Comparison of ENCODE assay signal across 9 cellular contexts in genomic region chr12:56487448-56488040, GRCh38. TPM values are rescaled to one million over a fixed set of nuclear protein-coding genes. Genes with fewer than 3 reads are reported as not detected.
A peak's percentile ranks its signal among the peaks of the same experiment; 100 is the strongest.
DNase-seq lines count a peak whose midpoint lies in the region; ATAC-seq and TF ChIP-seq lines count a peak whose summit lies in the region.
"Had no signal": no experiment of that assay in that cellular context is flagged by ENCODE, and none has a peak within 500 bp of the region (broad histone marks: within the 10 kb centered on the region; RNA-seq: fewer than 3 reads in every experiment).

No MANE protein-coding gene starts in this region.

- peaks cover 19% of the 10 kb centered on the region for H3K4me1 Mint-ChIP-seq in CD4-positive, alpha-beta T cell (ENCODE audit: low read depth)

- TF ChIP-seq CTCF in CD4-positive, alpha-beta T cell (IDR thresholded peaks at IDR 0.05), result no peak
- TF ChIP-seq CTCF in foreskin keratinocyte (conservative IDR thresholded peaks at IDR 0.05), result no peak

- H3K4me1 ChIP-seq in foreskin keratinocyte (no peaks in the 10 kb centered on the region), neuronal stem cell (ENCODE audit: control insufficient read depth in 2 of 2, insufficient read depth in 1 of 2, low read depth in 1 of 2, low read length in 2 of 2) (peaks cover 3 to 8% of the 10 kb centered on the region in 2 donors)

- H3K4me2 ChIP-seq in neuronal stem cell (ENCODE audit: insufficient read depth, low read length, poor library complexity, severe bottlenecking), result peak overlapping the region; percentile 97

- H3K14ac ChIP-seq in neuronal stem cell (ENCODE audit: low read length), result peak overlapping the region; percentile 21

- peak overlapping the region; percentile 4 for H3K27ac Mint-ChIP-seq in CD4-positive, alpha-beta T cell

- no peak overlapping the region for H2BK5ac ChIP-seq in neuronal stem cell (ENCODE audit: low read length)

- H3K4me3 Mint-ChIP-seq in CD4-positive, alpha-beta T cell, result peak overlapping the region; percentile 90

- no peak overlapping the region for H3K27ac ChIP-seq in CD4-positive, alpha-beta T cell (ENCODE audit: low read depth, low read length)
- H3K27ac ChIP-seq in foreskin keratinocyte (no peak overlapping the region), neuronal stem cell (replicated peaks; ENCODE audit: low read length) (no peak overlapping the region)

- intact Hi-C loops in CD4-positive, alpha-beta T cell (cut with DNase I, micrococcal nuclease), result no loop called here

- peak overlapping the region; percentile 71 for H2AFZ ChIP-seq in neuronal stem cell (ENCODE audit: low read length)

- H2BK120ac ChIP-seq in neuronal stem cell (ENCODE audit: low read depth, low read length), result no peak overlapping the region

- ATAC-seq in CD4-positive, alpha-beta T cell (ENCODE audit: poor library complexity), result peak; percentile 10
- ATAC-seq in GM19372 (IDR thresholded peaks at IDR 0.05; ENCODE audit: low read depth, unreplicated experiment), result peak; percentile 32
- peak; percentile 41 for ATAC-seq in foreskin keratinocyte
- ATAC-seq in GM21786 (IDR thresholded peaks at IDR 0.05; ENCODE audit: unreplicated experiment), result no peak

- no peaks in the 10 kb centered on the region for H3K9me3 Mint-ChIP-seq in CD4-positive, alpha-beta T cell

- CTCF ChIA-PET in CD4-positive, alpha-beta T cell (lab: Charles Lee), result no interaction called here

- H4K91ac ChIP-seq in neuronal stem cell (ENCODE audit: low read depth, low read length, poor library complexity), result no peak overlapping the region

- H3K23ac ChIP-seq in neuronal stem cell (ENCODE audit: low read depth, low read length, poor library complexity), result peak overlapping the region; percentile 23

- H3K4me3 ChIP-seq in neuronal stem cell (ENCODE audit: low read length in 2 of 2), result peak overlapping the region in 1 of 2 donors; percentile 82

- peak in 6 of 10 experiments; percentile 11 to 46 (median 15) for DNase-seq in CD4-positive, alpha-beta T cell
- DNase-seq in LoVo (ENCODE audit: low spot score) (peak; percentile 73), foreskin keratinocyte (peak in 1 of 2 donors; percentile 11), neuronal stem cell (ENCODE audit: low spot score) (no peak), GOT3 (lab: John Stamatoyannopoulos, UW) (no peak)
- DNase-seq in activated CD8-positive, alpha-beta memory T cell treated with anti-CD3 and anti-CD28 coated beads, Interleukin-2, amount 50 U/mL, for 48 hours, result peak; percentile 67

- H3K4ac ChIP-seq in neuronal stem cell (ENCODE audit: low read length), result no peak overlapping the region

- no peaks in the 10 kb centered on the region for H3K27me3 ChIP-seq in CD4-positive, alpha-beta T cell (ENCODE audit: control insufficient read depth, insufficient read depth, low read length)
- H3K27me3 ChIP-seq in foreskin keratinocyte (peaks cover 56% of the 10 kb centered on the region), neuronal stem cell (ENCODE audit: control insufficient read depth in 3 of 3, insufficient read depth in 3 of 3, low read depth in 1 of 3, low read length in 3 of 3) (peaks cover 0 to 41% (median 10%) of the 10 kb centered on the region in 3 experiments)

- no peaks in the 10 kb centered on the region for H3K79me1 ChIP-seq in neuronal stem cell (ENCODE audit: low read depth, low read length)

- POLR2A ChIA-PET in CD4-positive, alpha-beta T cell (lab: Charles Lee), result interaction anchor here (0.7 to 1.6 kb wide), 14 partner anchors 8 to 370 kb away, joined by 3 to 8 read pairs (median 4); partner anchors contain the start of genes ANKRD52, RBMS2, RNF41 and SMARCC2

- peak overlapping the region; percentile 81 for H3K18ac ChIP-seq in neuronal stem cell (ENCODE audit: low read length)

- peak overlapping the region; percentile 25 for H2AK5ac ChIP-seq in neuronal stem cell (ENCODE audit: low read depth, low read length)

- WGBS in neuronal stem cell (ENCODE audit: extremely low coverage in 2 of 2, insufficient read length in 2 of 2, insufficient replicate concordance in 1 of 2), 2 donors, result no CpG with 5 or more reads among the region's 44 CpGs

- H3K36me3 ChIP-seq in neuronal stem cell (replicated peaks in 1 of 2; ENCODE audit: control insufficient read depth in 2 of 2, insufficient read depth in 2 of 2, low read length in 2 of 2), result peaks cover 0 to 8% of the 10 kb centered on the region in 2 donors

- peaks cover 22% of the 10 kb centered on the region for H3K27me3 Mint-ChIP-seq in CD4-positive, alpha-beta T cell

- no peaks in the 10 kb centered on the region for H3K9me3 ChIP-seq in CD4-positive, alpha-beta T cell (ENCODE audit: control insufficient read depth, low read length)
- H3K9me3 ChIP-seq in neuronal stem cell (replicated peaks in 1 of 2; ENCODE audit: control insufficient read depth in 2 of 2, insufficient read depth in 1 of 2, low read depth in 1 of 2, low read length in 2 of 2), result peaks cover 3 to 10% of the 10 kb centered on the region in 2 donors

- peak overlapping the region; percentile 45 for H2BK15ac ChIP-seq in neuronal stem cell (ENCODE audit: low read length)

- no peak overlapping the region for H2BK12ac ChIP-seq in neuronal stem cell (ENCODE audit: low read length)

- no peaks in the 10 kb centered on the region for H3K36me3 Mint-ChIP-seq in CD4-positive, alpha-beta T cell (ENCODE audit: low read depth)

- no peak overlapping the region for H4K8ac ChIP-seq in neuronal stem cell (ENCODE audit: low read depth, low read length)

- peak overlapping the region; percentile 81 for H3K9ac ChIP-seq in neuronal stem cell (ENCODE audit: low read depth, low read length, poor library complexity)

RNA-seq across cellular contexts. Expression of gene GLS2, which starts 0.4 kb away (rescaled TPM):
- total RNA-seq in CD4-positive, alpha-beta T cell, result 1 to 10 TPM; 1.6 to 2.2 TPM
- total RNA-seq in foreskin keratinocyte, result 0.53 and 0.65 TPM in 2 replicates
- 0.55 and 0.71 TPM in 2 replicates for polyA plus RNA-seq in foreskin keratinocyte
- 0.85 TPM for polyA plus RNA-seq in neuronal stem cell (2013, experiment 1 of 2)
- polyA plus RNA-seq in neuronal stem cell (2013, experiment 2 of 2), result 0.44 TPM
- total RNA-seq: LHCN-M2 had no signal

RNA-seq across cellular contexts. Expression of gene SPRYD4, which starts 19.2 kb away (rescaled TPM):
- 1 to 10 TPM; 7.4 to 7.9 TPM for total RNA-seq in CD4-positive, alpha-beta T cell
- total RNA-seq in foreskin keratinocyte, result 1.5 and 1.6 TPM in 2 replicates
- polyA plus RNA-seq in foreskin keratinocyte, result 1.3 and 1.4 TPM in 2 replicates
- 1.0 TPM for polyA plus RNA-seq in neuronal stem cell (2013, experiment 1 of 2)
- polyA plus RNA-seq in neuronal stem cell (2013, experiment 2 of 2), result 0.97 TPM

RNA-seq across cellular contexts. Expression of gene MIP, which starts 33.1 kb away (rescaled TPM):
- not detected for total RNA-seq in CD4-positive, alpha-beta T cell
- not detected in 2 replicates for total RNA-seq in foreskin keratinocyte
- not detected in 2 replicates for polyA plus RNA-seq in foreskin keratinocyte
- 0.08 TPM for polyA plus RNA-seq in neuronal stem cell (2013, experiment 1 of 2)
- polyA plus RNA-seq in neuronal stem cell (2013, experiment 2 of 2), result 0.06 TPM
- total RNA-seq: LHCN-M2 had no signal

RNA-seq across cellular contexts. Expression of gene RBMS2, which starts 34.1 kb away (rescaled TPM):
- total RNA-seq in CD4-positive, alpha-beta T cell, result 10 to 100 TPM in 1 of 2 experiments, 1 to 10 TPM in 1; 5.1 to 10.8 TPM
- total RNA-seq in foreskin keratinocyte, result 51.7 and 70.8 TPM in 2 replicates
- 25.7 and 26.8 TPM in 2 replicates for polyA plus RNA-seq in foreskin keratinocyte
- 10.5 TPM for polyA plus RNA-seq in neuronal stem cell (2013, experiment 1 of 2)
- 10.2 TPM for polyA plus RNA-seq in neuronal stem cell (2013, experiment 2 of 2)

RNA-seq across cellular contexts. Expression of gene TIMELESS, which starts 38.3 kb away (rescaled TPM):
- 1 to 10 TPM; 3.0 to 3.1 TPM for total RNA-seq in CD4-positive, alpha-beta T cell
- 21.2 and 27.2 TPM in 2 replicates for total RNA-seq in foreskin keratinocyte
- 18.2 and 22.4 TPM in 2 replicates for polyA plus RNA-seq in foreskin keratinocyte
- 67.8 TPM for polyA plus RNA-seq in neuronal stem cell (2013, experiment 1 of 2)
- 67.8 TPM for polyA plus RNA-seq in neuronal stem cell (2013, experiment 2 of 2)

Comparison
In these comparisons a context has a peak if more than half of its experiments do, and no peak if none do; other contexts are left out.
1. DNase-seq: peak in CD4-positive, alpha-beta T cell (6 of 10), LoVo (single experiment) and activated CD8-positive, alpha-beta memory T cell treated with anti-CD3 and anti-CD28 coated beads, Interleukin-2, amount 50 U/mL, for 48 hours (single experiment); none in neuronal stem cell (single experiment) and GOT3 (single experiment).